In genomic region chr18:51801515-51801914, GRCh38 we compare ENCODE assay signal across 8 cellular contexts.
"Had no signal": no experiment of that assay in that cellular context is flagged by ENCODE, and none has a peak within 500 bp of the region (broad histone marks: within the 10 kb centered on the region; RNA-seq: fewer than 3 reads in every experiment).

No MANE protein-coding gene starts in this region.

- DNase-seq: H7, HFFc6, KBM-7 had no signal

- H3K4me3 ChIP-seq: GM23338, HAP-1 had no signal

- H3K9me3 Mint-ChIP-seq: GM23338 had no signal

- FAIRE-seq: HTR-8/SVneo had no signal

- H3K36me3 ChIP-seq: HAP-1 had no signal

- H3K9me3 ChIP-seq: HAP-1 had no signal

- H3K4me1 ChIP-seq: HAP-1 had no signal

- H3K9ac ChIP-seq: KMS-11 had no signal

- H2AFZ ChIP-seq: GM23338 had no signal

- H3K4me1 Mint-ChIP-seq: GM23338 had no signal

- H3K27ac ChIP-seq: KMS-11 had no signal

- ATAC-seq: GM23338, HCT116 had no signal

- H3K27ac Mint-ChIP-seq: GM23338, HFFc6 had no signal

- H3K4me2 ChIP-seq: GM23338, KMS-11 had no signal

- H3K4me3 Mint-ChIP-seq: GM23338, HFFc6 had no signal
